ENCODE assay signal across 13 cellular contexts in genomic region chr7:130476287-130477001, GRCh38. TPM values are rescaled to one million over a fixed set of nuclear protein-coding genes. Genes with fewer than 3 reads are reported as not detected.
DNase-seq lines count a peak whose midpoint lies in the region; ATAC-seq lines count a peak whose summit lies in the region.
"Had no signal": no experiment of that assay in that cellular context is flagged by ENCODE, and none has a peak within 500 bp of the region (broad histone marks: within the 10 kb centered on the region; RNA-seq: fewer than 3 reads in every experiment).

No MANE protein-coding gene starts in this region.

- H3K27ac Mint-ChIP-seq in activated naive CD4-positive, alpha-beta T cell treated with anti-CD3 and anti-CD28 coated beads, Interleukin-2, amount 50 U/mL, for 72 hours, result peak overlapping the region; percentile 1 to 57
- H3K27ac Mint-ChIP-seq: memory B cell; stimulated activated naive B cell treated with anti-CD40 and anti-IgM and Interleukin-4, amounts not matched to agents 10 μg/mL and 1 μg/mL and 100 μg/mL, for 72 hours had no signal

- DNase-seq in activated naive CD4-positive, alpha-beta T cell treated with anti-CD3 and anti-CD28 coated beads, Interleukin-2, amount 50 U/mL, for 72 hours (ENCODE audit: low spot score in 2 of 2), result no peak
- no peak for DNase-seq in activated naive CD4-positive, alpha-beta T cell treated with anti-CD3 and anti-CD28 coated beads, Interleukin-2, amount 50 U/mL, for 16 hours
- peak; percentile 59 for DNase-seq in NCI-H146 (lab: John Stamatoyannopoulos, UW)
- DNase-seq in skeletal muscle cell (ENCODE audit: low read depth), result peak; percentile 22
- no peak for DNase-seq in stimulated activated CD4-positive, alpha-beta T cell treated with anti-CD3 and anti-CD28 coated beads, Interleukin-2, amount 100 ng/mL, for 24 hours
- no peak for DNase-seq in NCI-H774 (lab: John Stamatoyannopoulos, UW)
- no peak for DNase-seq in NOMO-1 treated with DMSO at 0.1 percent for 48 hours (lab: John Stamatoyannopoulos, UW; ENCODE audit: unreplicated experiment)
- DNase-seq: colonic mucosa; KG1; NCI-H69; stimulated activated naive B cell treated with anti-CD40 and anti-IgM and Interleukin-4, amounts not matched to agents 10 μg/mL and 1 μg/mL and 100 μg/mL, for 72 hours had no signal

- peak; percentile 72 to 97 for ATAC-seq in activated naive CD4-positive, alpha-beta T cell treated with anti-CD3 and anti-CD28 coated beads, Interleukin-2, amount 50 U/mL, for 72 hours
- peak; percentile 85 for ATAC-seq in HG02870 (IDR thresholded peaks at IDR 0.05; ENCODE audit: unreplicated experiment)
- ATAC-seq: stimulated activated naive B cell treated with anti-CD40 and anti-IgM and Interleukin-4, amounts not matched to agents 10 μg/mL and 1 μg/mL and 100 μg/mL, for 72 hours had no signal

- no peak overlapping the region for H3K4me3 ChIP-seq in skeletal muscle cell (ENCODE audit: low read depth, low read length)
- H3K4me3 ChIP-seq: colonic mucosa had no signal

- no peaks in the 10 kb centered on the region for H3K36me3 Mint-ChIP-seq in activated naive CD4-positive, alpha-beta T cell treated with anti-CD3 and anti-CD28 coated beads, Interleukin-2, amount 50 U/mL, for 72 hours
- H3K36me3 Mint-ChIP-seq: memory B cell; stimulated activated naive B cell treated with anti-CD40 and anti-IgM and Interleukin-4, amounts not matched to agents 10 μg/mL and 1 μg/mL and 100 μg/mL, for 72 hours had no signal

- peaks cover 0 to 4% of the 10 kb centered on the region in 2 donors for H3K9me3 Mint-ChIP-seq in activated naive CD4-positive, alpha-beta T cell treated with anti-CD3 and anti-CD28 coated beads, Interleukin-2, amount 50 U/mL, for 72 hours

RNA-seq across cellular contexts. Expression of gene MEST, which starts 15.4 kb away (rescaled TPM):
- total RNA-seq in activated naive CD4-positive, alpha-beta T cell treated with anti-CD3 and anti-CD28 coated beads, Interleukin-2, amount 50 U/mL, for 72 hours, result 1 to 10 TPM; 1.9 to 2.5 TPM

RNA-seq across cellular contexts. Expression of gene CEP41, which starts 35.6 kb away (rescaled TPM):
- 10 to 100 TPM; 12.6 to 15.1 TPM for total RNA-seq in activated naive CD4-positive, alpha-beta T cell treated with anti-CD3 and anti-CD28 coated beads, Interleukin-2, amount 50 U/mL, for 72 hours

Comparison
In these comparisons a context has a peak if more than half of its experiments do, and no peak if none do; other contexts are left out.
1. DNase-seq: peak in NCI-H146 (single experiment) and skeletal muscle cell (single experiment); none in activated naive CD4-positive, alpha-beta T cell treated with anti-CD3 and anti-CD28 coated beads, Interleukin-2, amount 50 U/mL, for 72 hours (0 of 2), activated naive CD4-positive, alpha-beta T cell treated with anti-CD3 and anti-CD28 coated beads, Interleukin-2, amount 50 U/mL, for 16 hours (single experiment), stimulated activated CD4-positive, alpha-beta T cell treated with anti-CD3 and anti-CD28 coated beads, Interleukin-2, amount 100 ng/mL, for 24 hours (0 of 2), NCI-H774 (single experiment) and NOMO-1 treated with DMSO at 0.1 percent for 48 hours (single experiment).